Comparison of ENCODE assay signal across 1 cellular context in the genomic region with DNA sequence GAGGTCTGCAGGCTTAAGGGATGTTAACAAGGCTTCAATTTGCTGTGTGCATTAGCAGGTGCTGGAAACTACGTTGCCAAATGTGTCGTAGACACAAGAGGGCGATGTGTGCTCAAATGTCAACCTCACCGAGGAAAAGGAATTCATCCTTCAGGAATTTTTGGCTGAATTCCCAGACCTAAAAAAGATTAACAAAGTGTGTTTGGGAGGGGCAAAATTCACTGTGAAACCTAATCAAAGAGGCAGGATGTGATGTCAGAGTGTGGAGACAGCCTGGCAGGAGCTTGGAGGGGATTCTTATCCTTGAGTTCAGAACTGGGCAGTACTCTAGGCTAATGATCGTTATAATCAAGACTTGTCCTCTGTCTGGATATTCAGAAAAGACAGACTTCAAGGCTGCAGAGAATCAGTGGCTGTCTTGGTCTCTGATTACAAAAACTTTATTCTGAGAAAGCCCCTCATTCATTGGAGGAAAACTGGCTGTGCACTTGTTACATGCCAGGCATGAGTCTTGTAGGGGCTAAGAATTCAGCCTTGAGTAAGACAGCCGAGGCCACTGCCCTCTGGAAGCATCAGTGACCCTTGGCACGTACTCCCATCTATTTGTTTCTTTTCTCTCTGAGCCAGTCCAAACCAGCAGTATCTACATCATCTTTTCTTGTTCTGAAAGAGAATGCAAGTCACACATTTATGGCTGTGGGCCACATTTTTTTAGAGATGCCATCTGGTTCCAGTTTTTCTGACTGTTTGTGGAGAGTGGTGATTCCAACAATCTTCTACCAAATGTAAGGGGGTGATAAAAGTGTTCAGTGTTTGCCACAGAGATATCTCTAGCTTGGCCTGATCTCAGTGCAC.
TF ChIP-seq lines count a peak whose summit lies in the region.

No MANE protein-coding gene starts in this region.

TF ChIP-seq in HepG2, 621 proteins besides CTCF, POLR2A, EP300 and RAD21 (continued from another document):
- TF ChIP-seq, protein P1, sequence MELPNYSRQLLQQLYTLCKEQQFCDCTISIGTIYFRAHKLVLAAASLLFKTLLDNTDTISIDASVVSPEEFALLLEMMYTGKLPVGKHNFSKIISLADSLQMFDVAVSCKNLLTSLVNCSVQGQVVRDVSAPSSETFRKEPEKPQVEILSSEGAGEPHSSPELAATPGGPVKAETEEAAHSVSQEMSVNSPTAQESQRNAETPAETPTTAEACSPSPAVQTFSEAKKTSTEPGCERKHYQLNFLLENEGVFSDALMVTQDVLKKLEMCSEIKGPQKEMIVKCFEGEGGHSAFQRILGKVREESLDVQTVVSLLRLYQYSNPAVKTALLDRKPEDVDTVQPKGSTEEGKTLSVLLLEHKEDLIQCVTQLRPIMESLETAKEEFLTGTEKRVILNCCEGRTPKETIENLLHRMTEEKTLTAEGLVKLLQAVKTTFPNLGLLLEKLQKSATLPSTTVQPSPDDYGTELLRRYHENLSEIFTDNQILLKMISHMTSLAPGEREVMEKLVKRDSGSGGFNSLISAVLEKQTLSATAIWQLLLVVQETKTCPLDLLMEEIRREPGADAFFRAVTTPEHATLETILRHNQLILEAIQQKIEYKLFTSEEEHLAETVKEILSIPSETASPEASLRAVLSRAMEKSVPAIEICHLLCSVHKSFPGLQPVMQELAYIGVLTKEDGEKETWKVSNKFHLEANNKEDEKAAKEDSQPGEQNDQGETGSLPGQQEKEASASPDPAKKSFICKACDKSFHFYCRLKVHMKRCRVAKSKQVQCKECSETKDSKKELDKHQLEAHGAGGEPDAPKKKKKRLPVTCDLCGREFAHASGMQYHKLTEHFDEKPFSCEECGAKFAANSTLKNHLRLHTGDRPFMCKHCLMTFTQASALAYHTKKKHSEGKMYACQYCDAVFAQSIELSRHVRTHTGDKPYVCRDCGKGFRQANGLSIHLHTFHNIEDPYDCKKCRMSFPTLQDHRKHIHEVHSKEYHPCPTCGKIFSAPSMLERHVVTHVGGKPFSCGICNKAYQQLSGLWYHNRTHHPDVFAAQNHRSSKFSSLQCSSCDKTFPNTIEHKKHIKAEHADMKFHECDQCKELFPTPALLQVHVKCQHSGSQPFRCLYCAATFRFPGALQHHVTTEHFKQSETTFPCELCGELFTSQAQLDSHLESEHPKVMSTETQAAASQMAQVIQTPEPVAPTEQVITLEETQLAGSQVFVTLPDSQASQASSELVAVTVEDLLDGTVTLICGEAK (IDR thresholded peaks at IDR 0.05): 0 out of 2 replicates have a peak, but pooled peaks have one; percentile 3
- TF ChIP-seq, protein P1 (CRISPR knock-in tag; IDR thresholded peaks at IDR 0.05): no peak
- TF ChIP-seq ZNF770 (CRISPR knock-in tag; IDR thresholded peaks at IDR 0.05): peak; percentile 32; the same call in 1 of the 2 replicates
- no peak for TF ChIP-seq NR2F2 (IDR thresholded peaks at IDR 0.05; ENCODE audit: borderline replicate concordance, low read depth)
- TF ChIP-seq RFXANK (CRISPR knock-in tag; IDR thresholded peaks at IDR 0.05): peak; percentile 92; the same call in 1 of the 2 replicates
- no peak for TF ChIP-seq ZNF44 (CRISPR knock-in tag; IDR thresholded peaks at IDR 0.05)
- no peak for TF ChIP-seq ZFP36 (IDR thresholded peaks at IDR 0.05; ENCODE audit: borderline replicate concordance, low read depth, low read length, partially characterized antibody)
- TF ChIP-seq NFKBIZ (CRISPR knock-in tag; IDR thresholded peaks at IDR 0.05): no peak; the same call in none of the 2 replicates
- TF ChIP-seq NFE2 (CRISPR knock-in tag; IDR thresholded peaks at IDR 0.05): no peak
- TF ChIP-seq ZNF329 (CRISPR knock-in tag; IDR thresholded peaks at IDR 0.05; ENCODE audit: low read depth): no peak
- no peak for TF ChIP-seq ARNTL (CRISPR knock-in tag; IDR thresholded peaks at IDR 0.05)
- TF ChIP-seq ZBTB38 (CRISPR knock-in tag; IDR thresholded peaks at IDR 0.05): no peak
- no peak for TF ChIP-seq NFIB (CRISPR knock-in tag; IDR thresholded peaks at IDR 0.05; ENCODE audit: borderline replicate concordance)
- TF ChIP-seq, protein P2, sequence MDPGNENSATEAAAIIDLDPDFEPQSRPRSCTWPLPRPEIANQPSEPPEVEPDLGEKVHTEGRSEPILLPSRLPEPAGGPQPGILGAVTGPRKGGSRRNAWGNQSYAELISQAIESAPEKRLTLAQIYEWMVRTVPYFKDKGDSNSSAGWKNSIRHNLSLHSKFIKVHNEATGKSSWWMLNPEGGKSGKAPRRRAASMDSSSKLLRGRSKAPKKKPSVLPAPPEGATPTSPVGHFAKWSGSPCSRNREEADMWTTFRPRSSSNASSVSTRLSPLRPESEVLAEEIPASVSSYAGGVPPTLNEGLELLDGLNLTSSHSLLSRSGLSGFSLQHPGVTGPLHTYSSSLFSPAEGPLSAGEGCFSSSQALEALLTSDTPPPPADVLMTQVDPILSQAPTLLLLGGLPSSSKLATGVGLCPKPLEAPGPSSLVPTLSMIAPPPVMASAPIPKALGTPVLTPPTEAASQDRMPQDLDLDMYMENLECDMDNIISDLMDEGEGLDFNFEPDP (CRISPR knock-in tag; conservative IDR thresholded peaks at IDR 0.05): peak; percentile 81; the same call in 1 of the 2 replicates
- TF ChIP-seq TOE1 (CRISPR knock-in tag; IDR thresholded peaks at IDR 0.05): no peak; the same call in 1 of the 2 replicates
- TF ChIP-seq TP53 (CRISPR knock-in tag; conservative IDR thresholded peaks at IDR 0.05): 0 out of 2 replicates have a peak, but pooled peaks have one; percentile 6
- TF ChIP-seq, protein P3, sequence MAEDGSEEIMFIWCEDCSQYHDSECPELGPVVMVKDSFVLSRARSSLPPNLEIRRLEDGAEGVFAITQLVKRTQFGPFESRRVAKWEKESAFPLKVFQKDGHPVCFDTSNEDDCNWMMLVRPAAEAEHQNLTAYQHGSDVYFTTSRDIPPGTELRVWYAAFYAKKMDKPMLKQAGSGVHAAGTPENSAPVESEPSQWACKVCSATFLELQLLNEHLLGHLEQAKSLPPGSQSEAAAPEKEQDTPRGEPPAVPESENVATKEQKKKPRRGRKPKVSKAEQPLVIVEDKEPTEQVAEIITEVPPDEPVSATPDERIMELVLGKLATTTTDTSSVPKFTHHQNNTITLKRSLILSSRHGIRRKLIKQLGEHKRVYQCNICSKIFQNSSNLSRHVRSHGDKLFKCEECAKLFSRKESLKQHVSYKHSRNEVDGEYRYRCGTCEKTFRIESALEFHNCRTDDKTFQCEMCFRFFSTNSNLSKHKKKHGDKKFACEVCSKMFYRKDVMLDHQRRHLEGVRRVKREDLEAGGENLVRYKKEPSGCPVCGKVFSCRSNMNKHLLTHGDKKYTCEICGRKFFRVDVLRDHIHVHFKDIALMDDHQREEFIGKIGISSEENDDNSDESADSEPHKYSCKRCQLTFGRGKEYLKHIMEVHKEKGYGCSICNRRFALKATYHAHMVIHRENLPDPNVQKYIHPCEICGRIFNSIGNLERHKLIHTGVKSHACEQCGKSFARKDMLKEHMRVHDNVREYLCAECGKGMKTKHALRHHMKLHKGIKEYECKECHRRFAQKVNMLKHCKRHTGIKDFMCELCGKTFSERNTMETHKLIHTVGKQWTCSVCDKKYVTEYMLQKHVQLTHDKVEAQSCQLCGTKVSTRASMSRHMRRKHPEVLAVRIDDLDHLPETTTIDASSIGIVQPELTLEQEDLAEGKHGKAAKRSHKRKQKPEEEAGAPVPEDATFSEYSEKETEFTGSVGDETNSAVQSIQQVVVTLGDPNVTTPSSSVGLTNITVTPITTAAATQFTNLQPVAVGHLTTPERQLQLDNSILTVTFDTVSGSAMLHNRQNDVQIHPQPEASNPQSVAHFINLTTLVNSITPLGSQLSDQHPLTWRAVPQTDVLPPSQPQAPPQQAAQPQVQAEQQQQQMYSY (CRISPR knock-in tag; IDR thresholded peaks at IDR 0.05): no peak
- TF ChIP-seq ATF1 (CRISPR knock-in tag; IDR thresholded peaks at IDR 0.05): peak; percentile 83
